ENCODE assay signal across 8 cellular contexts in genomic region chr22:31346255-31346732, GRCh38. TPM values are rescaled to one million over a fixed set of nuclear protein-coding genes. Genes with fewer than 3 reads are reported as not detected.
DNase-seq lines count a peak whose midpoint lies in the region; ATAC-seq lines count a peak whose summit lies in the region.

TSS of gene PATZ1 (minus strand) at chr22:31346346. CDS start at chr22:31345602, 744 bp downstream.

- no peaks in the 10 kb centered on the region for H3K4me1 ChIP-seq in endocrine pancreas (ENCODE audit: control insufficient read depth, insufficient read depth, low read length)

- no peaks in the 10 kb centered on the region for H3K36me3 ChIP-seq in endocrine pancreas (ENCODE audit: control insufficient read depth, insufficient read depth, low read length)

- CTCF ChIA-PET in activated CD4-positive, alpha-beta memory T cell treated with anti-CD3 and anti-CD28 coated beads for 36 hours (lab: Charles Lee), result interaction anchor here (0.7 to 1.9 kb wide), 7 partner anchors 39 to 400 kb away, joined by 3 to 7 read pairs (median 4); partner anchors contain the start of genes DRG1, LIMK2 and PIK3IP1

- intact Hi-C loops in activated CD4-positive, alpha-beta memory T cell treated with anti-CD3 and anti-CD28 coated beads for 36 hours (cut with micrococcal nuclease), result loop anchor here (2.0 to 5.0 kb wide), 3 partner anchors 143 to 285 kb away; partner anchors contain the start of gene EIF4ENIF1

- POLR2A ChIA-PET in activated CD4-positive, alpha-beta memory T cell treated with anti-CD3 and anti-CD28 coated beads for 36 hours (lab: Charles Lee), result interaction anchor here (0.8 to 2.7 kb wide), 8 partner anchors 9 to 262 kb away, joined by 3 to 19 read pairs (median 4); partner anchors contain the start of genes DRG1, PIK3IP1 and RNF185

- peak within 1 kb of the TSS; percentile 91 for H3K27ac Mint-ChIP-seq in activated CD4-positive, alpha-beta memory T cell treated with anti-CD3 and anti-CD28 coated beads for 36 hours

- peak; percentile 82 for DNase-seq in NCI-H1436 (lab: John Stamatoyannopoulos, UW)
- no peak for DNase-seq in NCI-H1436 treated with DMSO at 0.1 percent for 48 hours (lab: John Stamatoyannopoulos, UW)
- peak; percentile 96 for DNase-seq in NCI-H69 (lab: John Stamatoyannopoulos, UW)
- peak; percentile 84 for DNase-seq in activated CD4-positive, alpha-beta memory T cell treated with anti-CD3 and anti-CD28 coated beads for 36 hours
- no peak for DNase-seq in mesenteric fat pad (ENCODE audit: low spot score)
- peak; percentile 56 to 60 for DNase-seq in stimulated activated CD8-positive, alpha-beta memory T cell treated with anti-CD3 and anti-CD28 coated beads, Interleukin-15, amount 100 ng/mL, for 48 hours (ENCODE audit: low read depth in 2 of 2)

- peak within 1 kb of the TSS; percentile 89 for H3K4me3 Mint-ChIP-seq in activated CD4-positive, alpha-beta memory T cell treated with anti-CD3 and anti-CD28 coated beads for 36 hours

- peaks cover 41% of the 10 kb centered on the region for H3K4me1 Mint-ChIP-seq in activated CD4-positive, alpha-beta memory T cell treated with anti-CD3 and anti-CD28 coated beads for 36 hours (ENCODE audit: low read depth)

- H3K9ac ChIP-seq in endocrine pancreas (ENCODE audit: control insufficient read depth, insufficient read depth, low read length), result peak within 1 kb of the TSS; percentile 79

- H3K27me3 ChIP-seq in endocrine pancreas (ENCODE audit: control insufficient read depth, insufficient read depth, low read length), result no peaks in the 10 kb centered on the region

- peak; percentile 36 for ATAC-seq in HG03066 (IDR thresholded peaks at IDR 0.05; ENCODE audit: low read depth, unreplicated experiment)

- H3K36me3 Mint-ChIP-seq in activated CD4-positive, alpha-beta memory T cell treated with anti-CD3 and anti-CD28 coated beads for 36 hours, result peaks cover 36% of the 10 kb centered on the region

- H3K9me3 ChIP-seq in endocrine pancreas (ENCODE audit: control insufficient read depth, low read length), result no peaks in the 10 kb centered on the region

- H3K27me3 Mint-ChIP-seq in activated CD4-positive, alpha-beta memory T cell treated with anti-CD3 and anti-CD28 coated beads for 36 hours, result no peaks in the 10 kb centered on the region

- no peak within 1 kb of the TSS for H3K4me3 ChIP-seq in endocrine pancreas (ENCODE audit: control insufficient read depth, insufficient read depth, low read length)

- no peaks in the 10 kb centered on the region for H3K9me3 Mint-ChIP-seq in activated CD4-positive, alpha-beta memory T cell treated with anti-CD3 and anti-CD28 coated beads for 36 hours

RNA-seq across cellular contexts. Expression of gene PATZ1, which starts in this region (rescaled TPM):
- 10 to 100 TPM; 19.8 to 20.0 TPM for total RNA-seq in activated CD4-positive, alpha-beta memory T cell treated with anti-CD3 and anti-CD28 coated beads for 36 hours
- 13.3 TPM for total RNA-seq in mesenteric fat pad

Comparison
In these comparisons a context has a peak if more than half of its experiments do, and no peak if none do; other contexts are left out.
1. DNase-seq: peak in NCI-H1436 (single experiment), NCI-H69 (single experiment), activated CD4-positive, alpha-beta memory T cell treated with anti-CD3 and anti-CD28 coated beads for 36 hours (single experiment) and stimulated activated CD8-positive, alpha-beta memory T cell treated with anti-CD3 and anti-CD28 coated beads, Interleukin-15, amount 100 ng/mL, for 48 hours (2 of 2); none in NCI-H1436 treated with DMSO at 0.1 percent for 48 hours (single experiment) and mesenteric fat pad (single experiment).